1 cellular context compared by ENCODE assay signal in the genomic region with DNA sequence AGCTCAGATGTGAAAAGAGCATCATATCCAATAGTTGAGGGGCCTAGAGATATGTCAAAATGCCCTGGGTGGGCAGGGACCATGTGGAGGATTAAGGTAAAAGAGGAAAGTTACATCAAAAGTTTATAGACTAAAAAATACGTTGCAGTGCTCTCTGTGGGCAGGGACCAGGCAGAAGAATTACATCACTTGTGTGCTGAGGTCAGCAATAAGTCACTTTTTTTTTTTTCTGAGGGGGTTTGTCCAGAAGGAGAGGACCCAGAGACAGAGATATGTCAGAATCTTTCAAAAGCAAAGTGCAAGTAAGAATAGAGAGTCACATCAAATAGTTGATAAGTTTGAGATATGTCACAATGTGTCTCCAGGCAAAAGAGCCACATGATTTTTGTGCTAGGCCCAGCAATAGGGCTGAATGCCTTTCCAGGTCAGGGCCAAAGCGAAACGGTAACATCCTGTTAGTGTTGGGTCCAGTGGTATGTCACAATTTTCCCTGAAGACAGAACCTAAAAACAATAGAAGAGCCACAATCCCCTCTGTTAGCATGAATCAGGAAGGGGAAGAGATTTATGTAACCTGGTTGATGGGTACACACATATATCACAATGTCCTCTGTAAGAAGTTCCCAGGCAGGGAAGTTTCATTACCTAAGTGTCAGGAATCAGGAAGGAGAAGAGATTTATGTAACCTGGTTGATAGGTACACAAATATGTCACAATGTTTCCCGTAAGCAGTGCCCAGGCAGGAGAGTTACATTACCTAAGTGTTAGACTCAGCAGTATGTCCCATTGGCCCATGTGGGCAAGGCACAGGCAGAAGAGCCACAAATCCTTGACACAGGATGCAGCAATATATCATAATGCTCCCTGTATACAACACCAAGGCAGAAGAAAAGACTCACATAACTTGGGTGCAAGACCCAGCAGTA.
TF ChIP-seq lines count a peak whose summit lies in the region.

No MANE protein-coding gene starts in this region.

TF ChIP-seq in HepG2, 621 proteins besides CTCF, POLR2A, EP300 and RAD21 (continued from another document):
- TF ChIP-seq MTA1 (CRISPR knock-in tag; IDR thresholded peaks at IDR 0.05; ENCODE audit: borderline replicate concordance) (no peak), ZNF530 (CRISPR knock-in tag; IDR thresholded peaks at IDR 0.05; ENCODE audit: low read depth) (no peak), ADNP (CRISPR knock-in tag; IDR thresholded peaks at IDR 0.05) (no peak), HHEX (CRISPR knock-in tag; IDR thresholded peaks at IDR 0.05) (no peak), THAP11 (CRISPR knock-in tag; IDR thresholded peaks at IDR 0.05) (0 out of 2 replicates have a peak, but pooled peaks have one; percentile 13), GATAD2A (CRISPR knock-in tag; IDR thresholded peaks at IDR 0.05) (0 out of 2 replicates have a peak, but pooled peaks have one; percentile 34), MAFK (conservative IDR thresholded peaks at IDR 0.05 in 1 of 2, IDR thresholded peaks at IDR 0.05 in 1 of 2; ENCODE audit: low read length in 2 of 2) (peak; percentile 87 to 91), RXRB (CRISPR knock-in tag; IDR thresholded peaks at IDR 0.05; ENCODE audit: borderline replicate concordance) (0 out of 2 replicates have a peak, but pooled peaks have one; percentile 16), CEBPG (CRISPR knock-in tag; IDR thresholded peaks at IDR 0.05) (peak; percentile 3; the same call in 1 of the 2 replicates), KDM3A (CRISPR knock-in tag; IDR thresholded peaks at IDR 0.05; ENCODE audit: low read depth) (no peak), MAFF (IDR thresholded peaks at IDR 0.05; ENCODE audit: low read depth, low read length) (peak; percentile 83), SRY (CRISPR knock-in tag; IDR thresholded peaks at IDR 0.05) (no peak), HNRNPLL (IDR thresholded peaks at IDR 0.05; ENCODE audit: low read depth, low read length, poor library complexity, severe bottlenecking) (no peak), BRCA1 (CRISPR knock-in tag; IDR thresholded peaks at IDR 0.05) (no peak), FOSL2 (CRISPR knock-in tag; IDR thresholded peaks at IDR 0.05) (0 out of 2 replicates have a peak, but pooled peaks have one; percentile 14), ZSCAN12 (CRISPR knock-in tag; IDR thresholded peaks at IDR 0.05) (no peak), NCOA2 (CRISPR knock-in tag; IDR thresholded peaks at IDR 0.05) (0 out of 2 replicates have a peak, but pooled peaks have one; percentile 26), NFE2 (CRISPR knock-in tag; IDR thresholded peaks at IDR 0.05) (no peak), ELF3 (CRISPR knock-in tag; IDR thresholded peaks at IDR 0.05) (peak; percentile 59; the same call in 1 of the 2 replicates), SOX5 (CRISPR knock-in tag; IDR thresholded peaks at IDR 0.05; ENCODE audit: borderline replicate concordance) (peak; percentile 72), SOX13 (IDR thresholded peaks at IDR 0.05) (no peak), SOX13 (CRISPR knock-in tag; conservative IDR thresholded peaks at IDR 0.05 in 1 of 2, IDR thresholded peaks at IDR 0.05 in 1 of 2) (peak in 1 of 2 experiments; percentile 44; a peak in 1 of 4 replicates), ZNF333 (CRISPR knock-in tag; IDR thresholded peaks at IDR 0.05; ENCODE audit: borderline replicate concordance) (no peak), ZNF841 (CRISPR knock-in tag; IDR thresholded peaks at IDR 0.05; ENCODE audit: borderline replicate concordance) (no peak)
- TF ChIP-seq, protein P1, sequence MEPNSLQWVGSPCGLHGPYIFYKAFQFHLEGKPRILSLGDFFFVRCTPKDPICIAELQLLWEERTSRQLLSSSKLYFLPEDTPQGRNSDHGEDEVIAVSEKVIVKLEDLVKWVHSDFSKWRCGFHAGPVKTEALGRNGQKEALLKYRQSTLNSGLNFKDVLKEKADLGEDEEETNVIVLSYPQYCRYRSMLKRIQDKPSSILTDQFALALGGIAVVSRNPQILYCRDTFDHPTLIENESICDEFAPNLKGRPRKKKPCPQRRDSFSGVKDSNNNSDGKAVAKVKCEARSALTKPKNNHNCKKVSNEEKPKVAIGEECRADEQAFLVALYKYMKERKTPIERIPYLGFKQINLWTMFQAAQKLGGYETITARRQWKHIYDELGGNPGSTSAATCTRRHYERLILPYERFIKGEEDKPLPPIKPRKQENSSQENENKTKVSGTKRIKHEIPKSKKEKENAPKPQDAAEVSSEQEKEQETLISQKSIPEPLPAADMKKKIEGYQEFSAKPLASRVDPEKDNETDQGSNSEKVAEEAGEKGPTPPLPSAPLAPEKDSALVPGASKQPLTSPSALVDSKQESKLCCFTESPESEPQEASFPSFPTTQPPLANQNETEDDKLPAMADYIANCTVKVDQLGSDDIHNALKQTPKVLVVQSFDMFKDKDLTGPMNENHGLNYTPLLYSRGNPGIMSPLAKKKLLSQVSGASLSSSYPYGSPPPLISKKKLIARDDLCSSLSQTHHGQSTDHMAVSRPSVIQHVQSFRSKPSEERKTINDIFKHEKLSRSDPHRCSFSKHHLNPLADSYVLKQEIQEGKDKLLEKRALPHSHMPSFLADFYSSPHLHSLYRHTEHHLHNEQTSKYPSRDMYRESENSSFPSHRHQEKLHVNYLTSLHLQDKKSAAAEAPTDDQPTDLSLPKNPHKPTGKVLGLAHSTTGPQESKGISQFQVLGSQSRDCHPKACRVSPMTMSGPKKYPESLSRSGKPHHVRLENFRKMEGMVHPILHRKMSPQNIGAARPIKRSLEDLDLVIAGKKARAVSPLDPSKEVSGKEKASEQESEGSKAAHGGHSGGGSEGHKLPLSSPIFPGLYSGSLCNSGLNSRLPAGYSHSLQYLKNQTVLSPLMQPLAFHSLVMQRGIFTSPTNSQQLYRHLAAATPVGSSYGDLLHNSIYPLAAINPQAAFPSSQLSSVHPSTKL (CRISPR knock-in tag; IDR thresholded peaks at IDR 0.05) = peak; percentile 36
